In the genomic region with DNA sequence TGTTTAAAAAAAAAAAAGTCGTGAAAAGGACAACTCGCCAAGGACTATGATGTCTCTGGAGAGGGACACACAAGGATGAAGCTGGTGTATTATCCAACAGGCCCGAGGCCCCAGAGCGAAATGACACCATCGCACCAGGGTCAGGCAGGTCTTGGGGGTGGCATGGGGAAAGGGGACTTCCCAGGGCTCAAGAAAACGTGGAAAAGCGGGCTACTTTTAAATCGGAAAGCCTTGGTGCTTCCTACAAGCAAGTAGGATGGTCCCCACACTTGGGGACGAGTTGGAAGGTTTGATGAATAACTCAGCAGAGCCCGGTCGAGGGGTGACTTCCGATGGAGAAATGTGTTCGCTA, we compare ENCODE assay signal across 1 cellular context.
TF ChIP-seq lines count a peak whose summit lies in the region.

No MANE protein-coding gene starts in this region.

TF ChIP-seq in K562, 482 proteins besides CTCF, POLR2A, EP300 and RAD21 (continued from another document):
- TF ChIP-seq USF1 (CRISPR knock-in tag; IDR thresholded peaks at IDR 0.05) = peak; percentile 46; the same call in 1 of the 2 replicates
